ENCODE assay signal across 22 cellular contexts in genomic region chr11:57511741-57512430, GRCh38. TPM values are rescaled to one million over a fixed set of nuclear protein-coding genes. Genes with fewer than 3 reads are reported as not detected.
A peak's percentile ranks its signal among the peaks of the same experiment; 100 is the strongest.
DNase-seq lines count a peak whose midpoint lies in the region; ATAC-seq and TF ChIP-seq lines count a peak whose summit lies in the region.
"Had no signal": no experiment of that assay in that cellular context is flagged by ENCODE, and none has a peak within 500 bp of the region (broad histone marks: within the 10 kb centered on the region; RNA-seq: fewer than 3 reads in every experiment).

No MANE protein-coding gene starts in this region.

- POLR2A ChIA-PET in CD4-positive, alpha-beta T cell (lab: Charles Lee): interaction anchor here (1.0 to 1.2 kb wide), 2 partner anchors 20 to 229 kb away, joined by 3 read pairs; partner anchors contain the start of gene SELENOH

- H3K27ac ChIP-seq in CD4-positive, alpha-beta T cell (ENCODE audit: low read depth, low read length): no peak overlapping the region
- H3K27ac ChIP-seq in SU-DHL-6 (ENCODE audit: low read depth, low read length) (peak overlapping the region; percentile 36), lower lobe of right lung (no peak overlapping the region)
- H3K27ac ChIP-seq: adrenal gland, heart left ventricle, spleen, tibial artery had no signal

- H3K36me3 Mint-ChIP-seq in CD4-positive, alpha-beta T cell (ENCODE audit: low read depth): peaks cover 6% of the 10 kb centered on the region
- H3K36me3 Mint-ChIP-seq in effector memory CD8-positive, alpha-beta T cell (ENCODE audit: insufficient read depth): peaks cover 6% of the 10 kb centered on the region

- H3K4me1 Mint-ChIP-seq in CD4-positive, alpha-beta T cell (ENCODE audit: low read depth): peaks cover 35% of the 10 kb centered on the region
- H3K4me1 Mint-ChIP-seq in effector memory CD8-positive, alpha-beta T cell (ENCODE audit: low read depth in 2 of 2): peaks cover 21 to 26% of the 10 kb centered on the region in 2 donors

- 0 out of 2 replicates have a peak, but pooled peaks cover 3% of the 10 kb centered on the region for H3K36me3 ChIP-seq in SU-DHL-6 (ENCODE audit: low read length)
- peaks cover 6% of the 10 kb centered on the region for H3K36me3 ChIP-seq in lower lobe of right lung
- H3K36me3 ChIP-seq: adrenal gland, tibial artery had no signal

- H4K20me1 ChIP-seq in SU-DHL-6 (ENCODE audit: low read depth, low read length): no peaks in the 10 kb centered on the region

- H3K9ac ChIP-seq in SU-DHL-6 (ENCODE audit: low read length): no peak overlapping the region

- H3K27me3 Mint-ChIP-seq in CD4-positive, alpha-beta T cell: no peaks in the 10 kb centered on the region
- H3K27me3 Mint-ChIP-seq in effector memory CD8-positive, alpha-beta T cell: no peaks in the 10 kb centered on the region

- H2AFZ ChIP-seq in SU-DHL-6 (ENCODE audit: low read depth, low read length, severe bottlenecking): no peak overlapping the region

- peaks cover 5% of the 10 kb centered on the region for H3F3A ChIP-seq in SU-DHL-6 (ENCODE audit: insufficient read depth)

- in situ Hi-C loops in G401 (cut with HindIII; ENCODE audit: low sequenced_read_pairs): no loop called here

- CTCF ChIA-PET in CD4-positive, alpha-beta T cell (lab: Charles Lee): interaction anchor here (0.6 to 1.4 kb wide), 3 partner anchors 18 to 88 kb away, joined by 3 to 9 read pairs (median 4); no protein-coding TSS in a partner anchor

- no peak for DNase-seq in CD4-positive, alpha-beta T cell
- DNase-seq in GF-D8 (lab: John Stamatoyannopoulos, UW): peak; percentile 32
- DNase-seq in effector memory CD8-positive, alpha-beta T cell: no peak
- DNase-seq in G401 (ENCODE audit: low spot score): no peak
- DNase-seq in lower lobe of right lung: no peak
- no peak for DNase-seq in stimulated activated CD4-positive, alpha-beta T cell treated with anti-CD3 and anti-CD28 coated beads, Interleukin-4, amount 100 ng/mL, for 1 hour
- DNase-seq: activated CD4-positive, CD25-positive, alpha-beta regulatory T cell treated with anti-CD3 and anti-CD28 coated beads, Interleukin-2, amount 50 U/mL, for 72 hours; adrenal gland; caudate nucleus; DMS79 treated with DMSO at 0.1 percent for 48 hours; effector CD4-positive, alpha-beta T cell; H7; heart left ventricle; Kasumi-1; NCI-H1436 treated with DMSO at 0.1 percent for 48 hours; nephron progenitor cell; NK-92 treated with Interleukin-12 subunit alpha and Interleukin-12 subunit beta, amount 100 ng/mL, for 24 hours; spleen; tibial artery had no signal

- peaks cover 30% of the 10 kb centered on the region for H3K79me2 ChIP-seq in SU-DHL-6 (ENCODE audit: insufficient read depth, low read length)

- H3K9me2 ChIP-seq in SU-DHL-6 (replicated peaks; ENCODE audit: insufficient read depth, low read length): no peaks in the 10 kb centered on the region

- no peak for ATAC-seq in CD4-positive, alpha-beta T cell (ENCODE audit: poor library complexity)
- ATAC-seq in effector memory CD8-positive, alpha-beta T cell (replicated peaks): no peak
- no peak for ATAC-seq in lower lobe of right lung
- ATAC-seq: heart left ventricle, Right ventricle myocardium inferior had no signal

- intact Hi-C loops in CD4-positive, alpha-beta T cell (cut with DNase I, micrococcal nuclease): no loop called here
- intact Hi-C loops in lower lobe of right lung (cut with DNase I): no loop called here

- peak overlapping the region; percentile 19 for H3K27ac Mint-ChIP-seq in CD4-positive, alpha-beta T cell
- H3K27ac Mint-ChIP-seq in effector memory CD8-positive, alpha-beta T cell: peak overlapping the region; percentile 68 to 91
- H3K27ac Mint-ChIP-seq: nephron progenitor cell had no signal

- peak overlapping the region; percentile 9 for H3K4me3 Mint-ChIP-seq in CD4-positive, alpha-beta T cell
- no peak overlapping the region for H3K4me3 Mint-ChIP-seq in effector memory CD8-positive, alpha-beta T cell
- H3K4me3 Mint-ChIP-seq: nephron progenitor cell had no signal

- H3K4me2 ChIP-seq in SU-DHL-6 (ENCODE audit: low read depth, low read length, poor library complexity, severe bottlenecking): peak overlapping the region; percentile 90

- TF ChIP-seq CTCF in CD4-positive, alpha-beta T cell (IDR thresholded peaks at IDR 0.05): no peak
- TF ChIP-seq CTCF in SU-DHL-6 (IDR thresholded peaks at IDR 0.05; ENCODE audit: insufficient read depth, low read length, poor library complexity, severe bottlenecking) (no peak), lower lobe of right lung (IDR thresholded peaks at IDR 0.05) (no peak)

- no peaks in the 10 kb centered on the region for H3K9me3 ChIP-seq in CD4-positive, alpha-beta T cell (ENCODE audit: control insufficient read depth, low read length)
- no peaks in the 10 kb centered on the region for H3K9me3 ChIP-seq in SU-DHL-6 (ENCODE audit: insufficient read depth, low read length)
- no peaks in the 10 kb centered on the region for H3K9me3 ChIP-seq in lower lobe of right lung
- H3K9me3 ChIP-seq: adrenal gland, heart left ventricle, spleen, tibial artery had no signal

- H3K4me3 ChIP-seq in SU-DHL-6 (ENCODE audit: insufficient read depth, low read length, poor library complexity, severe bottlenecking) (no peak overlapping the region), lower lobe of right lung (no peak overlapping the region)
- H3K4me3 ChIP-seq: adrenal gland, heart left ventricle, lung, spleen, tibial artery had no signal

- H3K27me3 ChIP-seq in CD4-positive, alpha-beta T cell (ENCODE audit: control insufficient read depth, insufficient read depth, low read length): no peaks in the 10 kb centered on the region
- H3K27me3 ChIP-seq in SU-DHL-6 (ENCODE audit: low read length): no peaks in the 10 kb centered on the region
- no peaks in the 10 kb centered on the region for H3K27me3 ChIP-seq in lower lobe of right lung (ENCODE audit: low read depth)
- H3K27me3 ChIP-seq: adrenal gland, heart left ventricle, spleen, tibial artery had no signal

- peaks cover 17% of the 10 kb centered on the region for H3K4me1 ChIP-seq in lower lobe of right lung

- H3K9me3 Mint-ChIP-seq in CD4-positive, alpha-beta T cell: no peaks in the 10 kb centered on the region
- H3K9me3 Mint-ChIP-seq in effector memory CD8-positive, alpha-beta T cell: no peaks in the 10 kb centered on the region
- H3K9me3 Mint-ChIP-seq: nephron progenitor cell had no signal

RNA-seq across cellular contexts. Expression of gene SLC43A1, which starts 3.6 kb away (rescaled TPM):
- total RNA-seq in CD4-positive, alpha-beta T cell: 1 to 10 TPM; 3.1 to 4.2 TPM
- total RNA-seq in G401 (2014; rRNA removed; shearing (Covaris generic)): 8.8 and 15.1 TPM in 2 replicates
- 13.2 TPM for total RNA-seq in lower lobe of right lung

RNA-seq across cellular contexts. Expression of gene TIMM10, which starts 18.7 kb away (rescaled TPM):
- total RNA-seq in CD4-positive, alpha-beta T cell: 10 to 100 TPM; 28.0 TPM
- 36.2 and 53.0 TPM in 2 replicates for total RNA-seq in G401 (2014; rRNA removed; shearing (Covaris generic))
- 35.3 TPM for total RNA-seq in lower lobe of right lung

RNA-seq across cellular contexts. Expression of gene SMTNL1, which starts 25.5 kb away (rescaled TPM):
- total RNA-seq in CD4-positive, alpha-beta T cell: not detected
- total RNA-seq in G401 (2014; rRNA removed; shearing (Covaris generic)): not detected in 2 replicates
- total RNA-seq in lower lobe of right lung: not detected
- total RNA-seq: H7, heart left ventricle, lung, Right ventricle myocardium inferior, spleen had no signal

RNA-seq across cellular contexts. Expression of gene RTN4RL2, which starts 51.6 kb away (rescaled TPM):
- total RNA-seq in CD4-positive, alpha-beta T cell: under 1 TPM; 0.17 to 0.19 TPM
- 2.9 TPM in 1 of 2 replicates, not detected in the other for total RNA-seq in G401 (2014; rRNA removed; shearing (Covaris generic))
- 4.8 TPM for total RNA-seq in lower lobe of right lung

RNA-seq across cellular contexts. Expression of gene UBE2L6, which starts 55.6 kb away (rescaled TPM):
- 10 to 100 TPM; 35.0 to 36.2 TPM for total RNA-seq in CD4-positive, alpha-beta T cell
- total RNA-seq in G401 (2014; rRNA removed; shearing (Covaris generic)): 35.9 and 40.3 TPM in 2 replicates
- 172 TPM for total RNA-seq in lower lobe of right lung
